In genomic region chr9:3962467-3962866, GRCh38 we compare ENCODE assay signal across 12 cellular contexts.
A peak's percentile ranks its signal among the peaks of the same experiment; 100 is the strongest.
DNase-seq lines count a peak whose midpoint lies in the region; FAIRE-seq and TF ChIP-seq lines count a peak whose summit lies in the region.
"Had no signal": no experiment of that assay in that cellular context is flagged by ENCODE, and none has a peak within 500 bp of the region (broad histone marks: within the 10 kb centered on the region; RNA-seq: fewer than 3 reads in every experiment).

No MANE protein-coding gene starts in this region.

- no peak overlapping the region for H3K27ac ChIP-seq in epithelial cell of prostate
- peak overlapping the region in 1 of 5 donors; percentile 47 for H3K27ac ChIP-seq in adrenal gland
- H3K27ac ChIP-seq in ascending aorta: no peak overlapping the region
- H3K27ac ChIP-seq: parathyroid adenoma had no signal

- TF ChIP-seq CTCF in adrenal gland (IDR thresholded peaks at IDR 0.05) (no peak), ascending aorta (IDR thresholded peaks at IDR 0.05) (no peak)

- H3K9me3 ChIP-seq in adrenal gland (replicated peaks in 1 of 3): no peaks in the 10 kb centered on the region
- no peaks in the 10 kb centered on the region for H3K9me3 ChIP-seq in ascending aorta

- DNase-seq in DMS153 (lab: John Stamatoyannopoulos, UW) (peak; percentile 19), DMS153 treated with DMSO at 0.1 percent for 48 hours (lab: John Stamatoyannopoulos, UW; ENCODE audit: unreplicated experiment) (no peak), NCI-H2196 treated with DMSO at 0.1 percent for 48 hours (lab: John Stamatoyannopoulos, UW; ENCODE audit: unreplicated experiment) (peak; percentile 59), epithelial cell of prostate (ENCODE audit: low read depth, low spot score) (peak; percentile 14), putamen (ENCODE audit: low spot score) (peak; percentile 20), adrenal gland (no peak), ascending aorta (ENCODE audit: low spot score in 2 of 2) (no peak), frontal cortex (ENCODE audit: low spot score in 2 of 2) (no peak)
- DNase-seq: 8988T, MV-4-11 had no signal

- FAIRE-seq in frontal cortex (lab: Jason Lieb, UNC): no peak
- FAIRE-seq: colon had no signal

- H3K27me3 ChIP-seq in adrenal gland (no peaks in the 10 kb centered on the region), ascending aorta (no peaks in the 10 kb centered on the region)

- H3K36me3 ChIP-seq in adrenal gland (replicated peaks in 1 of 2): no peaks in the 10 kb centered on the region
- no peaks in the 10 kb centered on the region for H3K36me3 ChIP-seq in ascending aorta

- no peaks in the 10 kb centered on the region for H3K4me1 ChIP-seq in adrenal gland (replicated peaks in 1 of 2)
- peaks cover 0 to 17% of the 10 kb centered on the region in 2 donors for H3K4me1 ChIP-seq in ascending aorta
- H3K4me1 ChIP-seq: parathyroid adenoma had no signal

- no peak overlapping the region for H3K4me3 ChIP-seq in adrenal gland
- H3K4me3 ChIP-seq in ascending aorta: no peak overlapping the region

- intact Hi-C loops in adrenal gland (cut with DNase I): no loop called here
- intact Hi-C loops in ascending aorta (cut with DNase I): no loop called here

- no peak for TF ChIP-seq POLR2A in adrenal gland (IDR thresholded peaks at IDR 0.05)

- 54 to 72% (median 61%) methylated on average over 3 of the region's 3 CpGs for WGBS in adrenal gland, 4 donors

Comparison
In these comparisons a context has a peak if more than half of its experiments do, and no peak if none do; other contexts are left out.
1. DNase-seq: peak in DMS153 (single experiment), NCI-H2196 treated with DMSO at 0.1 percent for 48 hours (single experiment), epithelial cell of prostate (single experiment) and putamen (single experiment); none in DMS153 treated with DMSO at 0.1 percent for 48 hours (single experiment), adrenal gland (0 of 7), ascending aorta (0 of 2) and frontal cortex (0 of 2).